In the genomic region with DNA sequence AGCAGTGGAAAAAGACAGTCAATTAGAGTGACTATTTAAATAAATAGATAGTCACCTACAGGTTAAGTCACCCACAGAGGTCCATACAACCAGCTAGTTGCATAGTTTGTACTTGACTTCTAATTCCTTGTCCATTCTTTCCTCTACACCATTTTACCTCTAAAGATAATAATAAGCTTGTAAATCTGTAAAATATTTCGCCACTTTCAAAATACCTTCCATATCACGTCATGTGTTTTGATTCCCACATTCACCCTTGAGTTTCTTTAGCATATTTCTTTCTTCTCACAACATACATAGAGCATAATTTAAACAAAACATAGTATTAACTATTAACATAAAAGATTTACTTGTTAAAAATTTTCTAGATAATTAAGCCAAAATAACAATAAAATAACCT, we compare ENCODE assay signal across 29 cellular contexts.
"Had no signal": no experiment of that assay in that cellular context is flagged by ENCODE, and none has a peak within 500 bp of the region (broad histone marks: within the 10 kb centered on the region; RNA-seq: fewer than 3 reads in every experiment).

No MANE protein-coding gene starts in this region.

- H3K9me3 ChIP-seq: gastroesophageal sphincter, heart right ventricle, lower lobe of right lung, ovary, right lobe of liver, suprapubic skin, transverse colon, upper lobe of right lung had no signal

- H3K9me3 Mint-ChIP-seq: stimulated activated naive CD8-positive, alpha-beta T cell treated with anti-CD3 and anti-CD28 coated beads, Interleukin-15, amount 100 ng/mL, for 72 hours had no signal

- H3K4me3 Mint-ChIP-seq: naive thymus-derived CD8-positive, alpha-beta T cell; stimulated activated naive CD8-positive, alpha-beta T cell treated with anti-CD3 and anti-CD28 coated beads, Interleukin-15, amount 100 ng/mL, for 72 hours had no signal

- H3K27me3 Mint-ChIP-seq: naive thymus-derived CD8-positive, alpha-beta T cell; stimulated activated naive CD8-positive, alpha-beta T cell treated with anti-CD3 and anti-CD28 coated beads, Interleukin-15, amount 100 ng/mL, for 72 hours had no signal

- H3K36me3 Mint-ChIP-seq: naive thymus-derived CD8-positive, alpha-beta T cell had no signal

- H3K36me3 ChIP-seq: gastroesophageal sphincter, heart right ventricle, lower lobe of right lung, ovary, right lobe of liver, suprapubic skin, transverse colon, upper lobe of right lung had no signal

- H3K27ac ChIP-seq: dorsolateral prefrontal cortex, epithelial cell of prostate, heart right ventricle, lower lobe of right lung, ovary, right lobe of liver, suprapubic skin, upper lobe of right lung had no signal

- H3K27ac Mint-ChIP-seq: naive thymus-derived CD8-positive, alpha-beta T cell; stimulated activated naive CD8-positive, alpha-beta T cell treated with anti-CD3 and anti-CD28 coated beads, Interleukin-15, amount 100 ng/mL, for 72 hours had no signal

- H3K4me1 ChIP-seq: heart right ventricle, lower lobe of right lung, right lobe of liver, suprapubic skin, transverse colon, upper lobe of right lung had no signal

- ATAC-seq: esophagus mucosa; gastroesophageal sphincter; heart right ventricle; left colon; left ventricle myocardium superior; lower lobe of right lung; naive thymus-derived CD8-positive, alpha-beta T cell; right lobe of liver; stimulated activated naive CD8-positive, alpha-beta T cell treated with anti-CD3 and anti-CD28 coated beads, Interleukin-15, amount 100 ng/mL, for 72 hours; upper lobe of right lung had no signal

- H3K27me3 ChIP-seq: gastroesophageal sphincter, heart right ventricle, ovary, right lobe of liver, suprapubic skin, transverse colon, upper lobe of right lung had no signal

- H3K4me3 ChIP-seq: dorsolateral prefrontal cortex, gastroesophageal sphincter, heart right ventricle, lower lobe of right lung, ovary, right lobe of liver, suprapubic skin, transverse colon, upper lobe of right lung had no signal

- DNase-seq: cerebellar nuclear complex; dorsolateral prefrontal cortex; effector CD4-positive, alpha-beta T cell; glutamatergic neuron; heart right ventricle; hippocampal formation; islet precursor cell; kidney glomerular epithelial cell; left colon; left ventricle myocardium superior; lower lobe of right lung; naive thymus-derived CD8-positive, alpha-beta T cell; occipital lobe; ovary; posterior cingulate gyrus; retina; right lobe of liver; small intestine; stimulated activated CD4-positive, alpha-beta T cell treated with anti-CD3 and anti-CD28 coated beads, Interleukin-15, amount 100 ng/mL, for 24 hours; stimulated activated CD4-positive, alpha-beta T cell treated with anti-CD3 and anti-CD28 coated beads, Interleukin-2, amount 100 ng/mL, for 48 hours; stimulated activated CD8-positive, alpha-beta memory T cell treated with anti-CD3 and anti-CD28 coated beads, Interleukin-4, amount 100 ng/mL, for 48 hours; stimulated activated naive CD4-positive, alpha-beta T cell; stimulated activated naive CD8-positive, alpha-beta T cell treated with anti-CD3 and anti-CD28 coated beads, Interleukin-15, amount 100 ng/mL, for 72 hours; transverse colon; upper lobe of right lung had no signal

- H3K4me1 Mint-ChIP-seq: naive thymus-derived CD8-positive, alpha-beta T cell; stimulated activated naive CD8-positive, alpha-beta T cell treated with anti-CD3 and anti-CD28 coated beads, Interleukin-15, amount 100 ng/mL, for 72 hours had no signal
